ENCODE assay signal across 26 cellular contexts in the genomic region with DNA sequence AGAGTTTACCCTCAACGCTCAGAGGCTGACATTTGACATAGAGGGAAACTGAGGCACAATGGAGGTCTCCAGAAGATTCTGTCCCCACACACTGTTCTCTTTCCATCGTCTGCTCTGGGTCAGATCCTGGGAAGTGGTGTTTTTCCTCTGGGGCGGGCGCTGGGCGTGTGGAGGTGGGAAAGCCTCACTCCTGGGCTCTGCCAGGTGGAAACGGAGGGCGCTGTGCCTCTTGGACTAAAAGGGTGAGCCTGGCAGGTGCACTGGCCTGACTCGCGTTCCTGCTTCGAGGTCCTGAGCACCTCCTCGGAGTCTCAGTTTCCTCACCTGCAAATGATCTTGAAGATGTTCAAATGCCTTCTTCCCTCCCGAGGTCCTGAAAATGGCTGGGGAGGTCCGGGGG. TPM values are rescaled to one million over a fixed set of nuclear protein-coding genes. Genes with fewer than 3 reads are reported as not detected.
"Had no signal": no experiment of that assay in that cellular context is flagged by ENCODE, and none has a peak within 500 bp of the region (broad histone marks: within the 10 kb centered on the region; RNA-seq: fewer than 3 reads in every experiment).

No MANE protein-coding gene starts in this region.

- H3K36me3 ChIP-seq: Peyer's patch had no signal

- H3K4me2 ChIP-seq: KMS-11 had no signal

- H3K27me3 ChIP-seq: Peyer's patch had no signal

- H3K9me3 Mint-ChIP-seq: activated B cell treated with CpG ODN at 0.5 μM for 24 hours; activated CD4-positive, alpha-beta T cell treated with anti-CD3 and anti-CD28 coated beads, Interleukin-2, amount 10 ng/mL, durations not matched to agents 24 days and 14 days; activated naive CD4-positive, alpha-beta T cell treated with anti-CD3 and anti-CD28 coated beads for 36 hours; activated T-cell treated with anti-CD3 and anti-CD28 coated beads, Interleukin-2, amount 50 U/mL, for 4 hours had no signal

- H3K4me3 Mint-ChIP-seq: activated B cell treated with CpG ODN at 0.5 μM for 24 hours; activated CD4-positive, alpha-beta T cell treated with anti-CD3 and anti-CD28 coated beads, Interleukin-2, amount 10 ng/mL, durations not matched to agents 24 days and 14 days; activated CD8-positive, alpha-beta memory T cell treated with anti-CD3 and anti-CD28 coated beads, Interleukin-2, amount 10 ng/mL, durations not matched to agents 7 days and 5 days; activated naive CD4-positive, alpha-beta T cell treated with anti-CD3 and anti-CD28 coated beads for 36 hours; activated naive CD8-positive, alpha-beta T cell; activated T-cell treated with anti-CD3 and anti-CD28 coated beads, Interleukin-2, amount 50 U/mL, for 4 hours; T-helper 17 cell had no signal

- H3K36me3 Mint-ChIP-seq: activated CD8-positive, alpha-beta memory T cell treated with anti-CD3 and anti-CD28 coated beads, Interleukin-2, amount 10 ng/mL, durations not matched to agents 7 days and 5 days; activated naive CD8-positive, alpha-beta T cell had no signal

- ATAC-seq: activated CD8-positive, alpha-beta memory T cell treated with anti-CD3 and anti-CD28 coated beads, Interleukin-2, amount 10 ng/mL, durations not matched to agents 7 days and 5 days; activated T-cell treated with anti-CD3 and anti-CD28 coated beads, Interleukin-2, amount 50 U/mL, for 4 hours; HepG2; T-helper 17 cell had no signal

- H3K4me1 Mint-ChIP-seq: activated B cell treated with CpG ODN at 0.5 μM for 24 hours; activated CD4-positive, alpha-beta T cell treated with anti-CD3 and anti-CD28 coated beads, Interleukin-2, amount 10 ng/mL, durations not matched to agents 24 days and 14 days; activated CD8-positive, alpha-beta memory T cell treated with anti-CD3 and anti-CD28 coated beads, Interleukin-2, amount 10 ng/mL, durations not matched to agents 7 days and 5 days; T-helper 17 cell had no signal

- H3K27ac Mint-ChIP-seq: activated B cell treated with CpG ODN at 0.5 μM for 24 hours; activated CD4-positive, alpha-beta T cell treated with anti-CD3 and anti-CD28 coated beads, Interleukin-2, amount 10 ng/mL, durations not matched to agents 24 days and 14 days; activated CD8-positive, alpha-beta memory T cell treated with anti-CD3 and anti-CD28 coated beads, Interleukin-2, amount 10 ng/mL, durations not matched to agents 7 days and 5 days; activated naive CD4-positive, alpha-beta T cell treated with anti-CD3 and anti-CD28 coated beads for 36 hours; activated naive CD8-positive, alpha-beta T cell; T-helper 17 cell had no signal

- DNase-seq: activated B cell treated with CpG ODN at 0.5 μM for 24 hours; activated CD4-positive, alpha-beta T cell treated with anti-CD3 and anti-CD28 coated beads for 1 hour; activated CD4-positive, alpha-beta T cell treated with anti-CD3 and anti-CD28 coated beads, Interleukin-2, amount 10 ng/mL, durations not matched to agents 24 days and 14 days; activated CD4-positive, alpha-beta T cell treated with anti-CD3 and anti-CD28 coated beads, Interleukin-2, amount 50 U/mL, for 48 hours; activated CD8-positive, alpha-beta memory T cell treated with anti-CD3 and anti-CD28 coated beads, Interleukin-2, amount 10 ng/mL, durations not matched to agents 7 days and 5 days; activated effector memory CD4-positive, alpha-beta T cell treated with anti-CD3 and anti-CD28 coated beads, Interleukin-2, amount 50 U/mL, for 16 hours; activated naive CD4-positive, alpha-beta T cell treated with anti-CD3 and anti-CD28 coated beads for 36 hours; activated T-cell treated with anti-CD3 and anti-CD28 coated beads, Interleukin-2, amount 50 U/mL, for 4 hours; NCI-H1092; NCI-H1417; NCI-H2029 treated with DMSO at 0.1 percent for 48 hours; NCI-H345; NCI-H510A; NCI-H69; NK-92 treated with Interleukin-12 subunit alpha and Interleukin-12 subunit beta, amount 100 ng/mL, for 24 hours; Peyer's patch; SHP77 treated with DMSO at 0.1 percent for 48 hours; T-helper 17 cell; T-helper 9 cell had no signal

- H3K4me3 ChIP-seq: Peyer's patch had no signal

- H3K27me3 Mint-ChIP-seq: activated CD4-positive, alpha-beta T cell treated with anti-CD3 and anti-CD28 coated beads, Interleukin-2, amount 10 ng/mL, durations not matched to agents 24 days and 14 days; activated CD8-positive, alpha-beta memory T cell treated with anti-CD3 and anti-CD28 coated beads, Interleukin-2, amount 10 ng/mL, durations not matched to agents 7 days and 5 days; activated naive CD8-positive, alpha-beta T cell had no signal

- H3K9ac ChIP-seq: KMS-11 had no signal

- H3K27ac ChIP-seq: KMS-11, Peyer's patch, RWPE1 had no signal

- H3K9me3 ChIP-seq: Peyer's patch had no signal

RNA-seq across cellular contexts. Expression of a gene that starts 25.7 kb away (rescaled TPM):
- total RNA-seq: activated CD4-positive, alpha-beta T cell treated with anti-CD3 and anti-CD28 coated beads, Interleukin-2, amount 10 ng/mL, durations not matched to agents 24 days and 14 days; activated CD8-positive, alpha-beta memory T cell treated with anti-CD3 and anti-CD28 coated beads, Interleukin-2, amount 10 ng/mL, durations not matched to agents 7 days and 5 days; activated naive CD4-positive, alpha-beta T cell treated with anti-CD3 and anti-CD28 coated beads for 36 hours; activated T-cell treated with anti-CD3 and anti-CD28 coated beads, Interleukin-2, amount 50 U/mL, for 4 hours; bronchial epithelial cell; HepG2; MCF 10A; SK-MEL-5 had no signal
- polyA plus RNA-seq: HepG2 had no signal
